ENCODE assay signal across 14 cellular contexts in the genomic region with DNA sequence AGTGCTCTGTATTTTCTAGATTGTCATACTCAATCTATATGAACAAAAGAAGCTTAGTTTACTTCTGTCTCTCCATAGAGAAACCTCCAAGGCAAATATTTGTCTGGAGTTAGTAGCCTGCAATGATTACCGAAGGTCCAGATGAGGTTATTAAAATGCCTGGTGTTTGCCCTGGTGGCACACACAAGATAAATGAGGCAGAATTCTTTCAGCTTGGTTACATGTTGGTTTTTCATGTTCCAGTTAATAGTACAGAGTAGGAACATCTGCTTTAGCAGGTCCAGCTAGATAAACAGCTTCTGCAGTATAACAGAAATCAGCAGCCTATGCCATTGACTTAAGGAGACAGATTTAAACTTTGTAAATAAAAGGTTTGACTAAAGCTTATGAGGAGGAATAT.
DNase-seq lines count a peak whose midpoint lies in the region; ATAC-seq and TF ChIP-seq lines count a peak whose summit lies in the region.
"Had no signal": no experiment of that assay in that cellular context is flagged by ENCODE, and none has a peak within 500 bp of the region (broad histone marks: within the 10 kb centered on the region; RNA-seq: fewer than 3 reads in every experiment).

No MANE protein-coding gene starts in this region.

- H3K4me3 Mint-ChIP-seq in CD4-positive, alpha-beta T cell, result no peak overlapping the region
- peak overlapping the region in 1 of 3 donors; percentile 75 for H3K4me3 Mint-ChIP-seq in T-cell
- H3K4me3 Mint-ChIP-seq: immature natural killer cell had no signal

- no peaks in the 10 kb centered on the region for H3K27me3 Mint-ChIP-seq in CD4-positive, alpha-beta T cell
- H3K27me3 Mint-ChIP-seq in T-cell, result no peaks in the 10 kb centered on the region

- no peaks in the 10 kb centered on the region for H3K36me3 Mint-ChIP-seq in CD4-positive, alpha-beta T cell (ENCODE audit: low read depth)
- peaks cover 4% of the 10 kb centered on the region for H3K36me3 Mint-ChIP-seq in T-cell

- no peak for TF ChIP-seq CTCF in CD4-positive, alpha-beta T cell (IDR thresholded peaks at IDR 0.05)
- TF ChIP-seq CTCF in mucosa of descending colon (IDR thresholded peaks at IDR 0.05), result no peak
- TF ChIP-seq CTCF in lower leg skin (IDR thresholded peaks at IDR 0.05), result no peak

- ATAC-seq in CD4-positive, alpha-beta T cell (ENCODE audit: poor library complexity), result no peak
- ATAC-seq in T-cell (replicated peaks in 1 of 4), result no peak
- ATAC-seq in mucosa of descending colon, result peak; percentile 65
- no peak for ATAC-seq in HG02623 (IDR thresholded peaks at IDR 0.05; ENCODE audit: unreplicated experiment)
- ATAC-seq in GM19324 (IDR thresholded peaks at IDR 0.05; ENCODE audit: low FRiP score, unreplicated experiment), result no peak
- ATAC-seq: HCT116 had no signal

- no peak for DNase-seq in CD4-positive, alpha-beta T cell
- DNase-seq in T-cell (no peak), mucosa of descending colon (no peak), lower leg skin (ENCODE audit: low spot score in 2 of 2) (no peak)
- DNase-seq: activated CD4-positive, CD25-positive, alpha-beta regulatory T cell; activated T-cell treated with anti-CD3 and anti-CD28 coated beads, Interleukin-2, amount 50 U/mL, for 48 hours; effector CD4-positive, alpha-beta T cell; immature natural killer cell; NCI-H1105; NK-92 treated with Interleukin-12 subunit alpha and Interleukin-12 subunit beta, amount 100 ng/mL, for 24 hours had no signal

- no peaks in the 10 kb centered on the region for H3K36me3 ChIP-seq in KOPT-K1 (ENCODE audit: insufficient read depth, low read length)
- no peaks in the 10 kb centered on the region for H3K36me3 ChIP-seq in mucosa of descending colon (ENCODE audit: low read depth)

- peak overlapping the region; percentile 97 for H3K27ac Mint-ChIP-seq in CD4-positive, alpha-beta T cell
- peak overlapping the region; percentile 87 to 90 for H3K27ac Mint-ChIP-seq in T-cell
- H3K27ac Mint-ChIP-seq: immature natural killer cell had no signal

- H3K9me3 Mint-ChIP-seq in CD4-positive, alpha-beta T cell, result no peaks in the 10 kb centered on the region
- H3K9me3 Mint-ChIP-seq in T-cell, result peaks cover 0 to 4% (median 0%) of the 10 kb centered on the region in 3 donors
- H3K9me3 Mint-ChIP-seq: immature natural killer cell had no signal

- no peak overlapping the region for H3K4me3 ChIP-seq in mucosa of descending colon
- no peak overlapping the region for H3K4me3 ChIP-seq in lower leg skin (ENCODE audit: low read depth, poor library complexity, severe bottlenecking)

- no peaks in the 10 kb centered on the region for H3K4me1 ChIP-seq in mucosa of descending colon (ENCODE audit: low read depth)

- CTCF ChIA-PET in CD4-positive, alpha-beta T cell (lab: Charles Lee), result interaction anchor here (1.0 to 2.2 kb wide), 2 partner anchors 65 to 164 kb away, joined by 4 to 7 read pairs; no protein-coding TSS in a partner anchor
- CTCF ChIA-PET in T-cell (lab: Charles Lee), result interaction anchor here (0.6 to 1.1 kb wide), 5 partner anchors 12 to 32 kb away, joined by 3 read pairs; no protein-coding TSS in a partner anchor

- H3K9me3 ChIP-seq in CD4-positive, alpha-beta T cell (ENCODE audit: control insufficient read depth, low read length), result no peaks in the 10 kb centered on the region
- H3K9me3 ChIP-seq in KOPT-K1 (ENCODE audit: insufficient read depth, low read length, poor library complexity, severe bottlenecking) (no peaks in the 10 kb centered on the region), mucosa of descending colon (no peaks in the 10 kb centered on the region)

- H3K27ac ChIP-seq in CD4-positive, alpha-beta T cell (ENCODE audit: low read depth, low read length), result no peak overlapping the region
- peak overlapping the region; percentile 93 for H3K27ac ChIP-seq in KOPT-K1 (ENCODE audit: low read depth, low read length, poor library complexity, severe bottlenecking)

- POLR2A ChIA-PET in CD4-positive, alpha-beta T cell (lab: Charles Lee), result interaction anchor here (0.5 to 1.9 kb wide), 7 partner anchors 8 to 110 kb away, joined by 3 to 7 read pairs (median 3); no protein-coding TSS in a partner anchor
- POLR2A ChIA-PET in T-cell (lab: Charles Lee), result interaction anchor here (0.6 to 0.7 kb wide), 4 partner anchors 63 to 409 kb away, joined by 3 to 4 read pairs (median 3); no protein-coding TSS in a partner anchor

- H3K4me1 Mint-ChIP-seq in CD4-positive, alpha-beta T cell (ENCODE audit: low read depth), result peaks cover 73% of the 10 kb centered on the region
- H3K4me1 Mint-ChIP-seq in T-cell, result peaks cover 60 to 70% (median 67%) of the 10 kb centered on the region in 3 donors

- intact Hi-C loops in CD4-positive, alpha-beta T cell (cut with DNase I, micrococcal nuclease), result loop anchor here in 1 of 2 experiments (5.0 kb wide), 1 partner anchor 93 kb away; no protein-coding TSS in a partner anchor
- intact Hi-C loops in mucosa of descending colon (cut with DNase I, micrococcal nuclease), result no loop called here
- intact Hi-C loops in lower leg skin (cut with DNase I; ENCODE audit: low total_unique reads), result no loop called here

- no peak for TF ChIP-seq POLR2A in lower leg skin (IDR thresholded peaks at IDR 0.05)

- H3K27me3 ChIP-seq in CD4-positive, alpha-beta T cell (ENCODE audit: control insufficient read depth, insufficient read depth, low read length), result no peaks in the 10 kb centered on the region

- WGBS in lower leg skin, 2 donors, result 69 to 87% methylated on average over 1 of the region's 1 CpG
